Comparison of ENCODE assay signal across 9 cellular contexts in genomic region chr3:10248984-10249748, GRCh38. TPM values are rescaled to one million over a fixed set of nuclear protein-coding genes. Genes with fewer than 3 reads are reported as not detected.
DNase-seq lines count a peak whose midpoint lies in the region; ATAC-seq and TF ChIP-seq lines count a peak whose summit lies in the region.
"Had no signal": no experiment of that assay in that cellular context is flagged by ENCODE, and none has a peak within 500 bp of the region (broad histone marks: within the 10 kb centered on the region; RNA-seq: fewer than 3 reads in every experiment).

No MANE protein-coding gene starts in this region.

- no peaks in the 10 kb centered on the region for H4K20me1 ChIP-seq in OCI-LY1 (ENCODE audit: insufficient read depth, low read length)

- H3K4me2 ChIP-seq in OCI-LY1 (ENCODE audit: low read length) = peak overlapping the region; percentile 73

- H3K36me3 Mint-ChIP-seq in activated T-helper 2 cell treated with anti-CD3 and anti-CD28 coated beads, Interferon-gamma antibody, Interleukin-2, Interleukin-4, amounts not matched to agents 10 μg/mL and 5 μg/mL and 100 μg/mL, durations not matched to agents 14 hours and 24 hours and 36 hours (ENCODE audit: low read depth) = peaks cover 82% of the 10 kb centered on the region

- 1% methylated on average over 32 of the region's 32 CpGs for WGBS in ovary, 3 donors
- WGBS in urinary bladder = 1% methylated on average over 32 of the region's 32 CpGs

- peak overlapping the region; percentile 95 for H3K4me3 Mint-ChIP-seq in activated T-helper 2 cell treated with anti-CD3 and anti-CD28 coated beads, Interferon-gamma antibody, Interleukin-2, Interleukin-4, amounts not matched to agents 10 μg/mL and 5 μg/mL and 100 μg/mL, durations not matched to agents 14 hours and 24 hours and 36 hours (ENCODE audit: low read depth)

- no peak overlapping the region for H2AFZ ChIP-seq in OCI-LY1 (ENCODE audit: low read length)

- peaks cover 14% of the 10 kb centered on the region for H3K9me3 ChIP-seq in OCI-LY1 (ENCODE audit: low read length)
- no peaks in the 10 kb centered on the region for H3K9me3 ChIP-seq in ovary

- peaks cover 49% of the 10 kb centered on the region for H3K79me2 ChIP-seq in OCI-LY1 (ENCODE audit: insufficient read depth, low read length)

- no peak for TF ChIP-seq CTCF in OCI-LY1 (IDR thresholded peaks at IDR 0.05; ENCODE audit: low read length)
- TF ChIP-seq CTCF in foreskin keratinocyte (conservative IDR thresholded peaks at IDR 0.05) = no peak
- TF ChIP-seq CTCF in ovary (IDR thresholded peaks at IDR 0.05) = no peak

- TF ChIP-seq EP300 in ovary (IDR thresholded peaks at IDR 0.05) = no peak

- H3K4me3 ChIP-seq in OCI-LY1 (ENCODE audit: low read depth, low read length, poor library complexity, severe bottlenecking) = peak overlapping the region; percentile 99
- H3K4me3 ChIP-seq in ovary = peak overlapping the region; percentile 75
- peak overlapping the region; percentile 76 for H3K4me3 ChIP-seq in urinary bladder (ENCODE audit: low read depth, low read length)

- peak overlapping the region; percentile 97 for H3K27ac Mint-ChIP-seq in activated T-helper 2 cell treated with anti-CD3 and anti-CD28 coated beads, Interferon-gamma antibody, Interleukin-2, Interleukin-4, amounts not matched to agents 10 μg/mL and 5 μg/mL and 100 μg/mL, durations not matched to agents 14 hours and 24 hours and 36 hours

- H3K27me3 ChIP-seq in OCI-LY1 (ENCODE audit: insufficient read depth, low read length) (no peaks in the 10 kb centered on the region), foreskin keratinocyte (no peaks in the 10 kb centered on the region), ovary (no peaks in the 10 kb centered on the region)

- no peaks in the 10 kb centered on the region for H3F3A ChIP-seq in OCI-LY1 (ENCODE audit: insufficient read depth, low read length)

- H3K9ac ChIP-seq in OCI-LY1 (ENCODE audit: low read length) = peak overlapping the region; percentile 99

- peak; percentile 37 for DNase-seq in activated T-helper 2 cell treated with anti-CD3 and anti-CD28 coated beads, Interferon-gamma antibody, Interleukin-2, Interleukin-4, amounts not matched to agents 10 μg/mL and 5 μg/mL and 100 μg/mL, durations not matched to agents 14 hours and 24 hours and 36 hours (ENCODE audit: low spot score)
- DNase-seq in foreskin keratinocyte = peak in 1 of 2 donors; percentile 15
- DNase-seq in ovary = peak; percentile 24 to 54 (median 40)
- DNase-seq in NCI-H2107 (lab: John Stamatoyannopoulos, UW) = no peak

- TF ChIP-seq POLR2A in ovary (IDR thresholded peaks at IDR 0.05) = no peak

- peaks cover 29% of the 10 kb centered on the region for H3K9me3 Mint-ChIP-seq in activated T-helper 2 cell treated with anti-CD3 and anti-CD28 coated beads, Interferon-gamma antibody, Interleukin-2, Interleukin-4, amounts not matched to agents 10 μg/mL and 5 μg/mL and 100 μg/mL, durations not matched to agents 14 hours and 24 hours and 36 hours

- H3K4me1 ChIP-seq in OCI-LY1 (ENCODE audit: insufficient read depth, low read length, severe bottlenecking) = peaks cover 29% of the 10 kb centered on the region
- H3K4me1 ChIP-seq in foreskin keratinocyte = peaks cover 10% of the 10 kb centered on the region
- H3K4me1 ChIP-seq in ovary (ENCODE audit: insufficient read depth) = peaks cover 9% of the 10 kb centered on the region
- peaks cover 2% of the 10 kb centered on the region for H3K4me1 ChIP-seq in urinary bladder (ENCODE audit: insufficient read depth)

- peaks cover 61% of the 10 kb centered on the region for H3K36me3 ChIP-seq in OCI-LY1 (ENCODE audit: insufficient read depth, low read length)
- H3K36me3 ChIP-seq in ovary = no peaks in the 10 kb centered on the region
- H3K36me3 ChIP-seq in urinary bladder (ENCODE audit: insufficient read depth) = peaks cover 5% of the 10 kb centered on the region

- peak overlapping the region; percentile 80 for H3K27ac ChIP-seq in OCI-LY1 (ENCODE audit: low read depth, low read length, poor library complexity, severe bottlenecking)
- H3K27ac ChIP-seq in foreskin keratinocyte = peak overlapping the region; percentile 61
- H3K27ac ChIP-seq in ovary = peak overlapping the region; percentile 81 to 91
- H3K27ac ChIP-seq in urinary bladder (ENCODE audit: low read depth) = peak overlapping the region; percentile 23

- H3K27me3 Mint-ChIP-seq in activated T-helper 2 cell treated with anti-CD3 and anti-CD28 coated beads, Interferon-gamma antibody, Interleukin-2, Interleukin-4, amounts not matched to agents 10 μg/mL and 5 μg/mL and 100 μg/mL, durations not matched to agents 14 hours and 24 hours and 36 hours (ENCODE audit: low read depth) = no peaks in the 10 kb centered on the region

- H3K9me2 ChIP-seq in OCI-LY1 (ENCODE audit: low read depth, low read length) = no peaks in the 10 kb centered on the region

- intact Hi-C loops in activated T-helper 2 cell treated with anti-CD3 and anti-CD28 coated beads, Interferon-gamma antibody, Interleukin-2, Interleukin-4, amounts not matched to agents 10 μg/mL and 5 μg/mL and 100 μg/mL, durations not matched to agents 14 hours and 24 hours and 36 hours (cut with micrococcal nuclease) = loop anchor here (1.0 to 10.0 kb wide), 3 partner anchors 108 to 454 kb away; partner anchors contain the start of genes ARPC4, FANCD2, TADA3 and VHL
- intact Hi-C loops in ovary (cut with DNase I) = no loop called here

- ATAC-seq in GM18868 (IDR thresholded peaks at IDR 0.05; ENCODE audit: unreplicated experiment) = peak; percentile 22
- ATAC-seq in foreskin keratinocyte = peak; percentile 28
- ATAC-seq in HG03520 (IDR thresholded peaks at IDR 0.05; ENCODE audit: unreplicated experiment) = no peak

- H3K4me1 Mint-ChIP-seq in activated T-helper 2 cell treated with anti-CD3 and anti-CD28 coated beads, Interferon-gamma antibody, Interleukin-2, Interleukin-4, amounts not matched to agents 10 μg/mL and 5 μg/mL and 100 μg/mL, durations not matched to agents 14 hours and 24 hours and 36 hours (ENCODE audit: low read depth) = peaks cover 47% of the 10 kb centered on the region

RNA-seq across cellular contexts. Expression of gene TATDN2, which starts 0.9 kb away (rescaled TPM):
- total RNA-seq in activated T-helper 2 cell treated with anti-CD3 and anti-CD28 coated beads, Interferon-gamma antibody, Interleukin-2, Interleukin-4, amounts not matched to agents 10 μg/mL and 5 μg/mL and 100 μg/mL, durations not matched to agents 14 hours and 24 hours and 36 hours = 64.9 and 65.6 TPM in 2 replicates
- 25.7 and 27.4 TPM in 2 replicates for total RNA-seq in foreskin keratinocyte
- polyA plus RNA-seq in foreskin keratinocyte = 19.1 and 20.6 TPM in 2 replicates
- 10 to 100 TPM; 17.3 to 46.4 (median 41.2) TPM for total RNA-seq in ovary
- polyA plus RNA-seq in ovary = 10 to 100 TPM; 25.3 to 29.4 TPM
- 11.3 TPM for total RNA-seq in urinary bladder
- 21.7 TPM for polyA plus RNA-seq in urinary bladder

RNA-seq across cellular contexts. Expression of gene GHRL, which starts 43.6 kb away (rescaled TPM):
- 0.98 and 2.1 TPM in 2 replicates for total RNA-seq in activated T-helper 2 cell treated with anti-CD3 and anti-CD28 coated beads, Interferon-gamma antibody, Interleukin-2, Interleukin-4, amounts not matched to agents 10 μg/mL and 5 μg/mL and 100 μg/mL, durations not matched to agents 14 hours and 24 hours and 36 hours
- total RNA-seq in foreskin keratinocyte = not detected in 2 replicates
- not detected in 2 replicates for polyA plus RNA-seq in foreskin keratinocyte
- 1 to 10 TPM in 5 of 7 donors, under 1 TPM in 2; 0.24 to 2.4 (median 1.7) TPM for total RNA-seq in ovary
- under 1 TPM; 0.23 to 0.34 TPM for polyA plus RNA-seq in ovary
- not detected for total RNA-seq in urinary bladder
- polyA plus RNA-seq in urinary bladder = 0.11 TPM
- total RNA-seq: frontal cortex had no signal

Comparison
In these comparisons a context has a peak if more than half of its experiments do, and no peak if none do; other contexts are left out.
1. H3K27ac ChIP-seq: peak in every context shown above with its lines; median percentile 86 in ovary; 80 in OCI-LY1; 61 in foreskin keratinocyte; 23 in urinary bladder.